ENCODE assay signal across 1 cellular context in the genomic region with DNA sequence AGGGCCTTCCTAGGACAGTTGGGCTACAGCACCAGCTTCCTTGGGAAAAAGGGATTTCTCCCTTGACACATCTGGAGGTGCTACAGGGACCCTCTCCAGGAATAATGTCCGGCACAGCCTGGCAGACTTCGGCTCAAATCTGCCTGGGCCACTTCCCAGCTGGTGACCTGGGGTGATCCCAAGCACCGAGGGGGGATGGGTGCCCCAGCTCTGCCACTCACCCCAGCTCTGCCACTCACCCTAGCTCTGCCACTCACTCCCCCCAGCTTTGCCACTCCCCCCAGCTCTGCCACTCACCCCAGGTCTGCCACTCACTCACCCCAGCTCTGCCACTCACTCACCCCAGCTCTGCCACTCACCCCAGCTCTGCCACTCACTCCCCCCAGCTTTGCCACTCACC.
TF ChIP-seq lines count a peak whose summit lies in the region.

No MANE protein-coding gene starts in this region.

TF ChIP-seq in SK-N-SH, 30 proteins besides CTCF, POLR2A, EP300 and RAD21 (continued from another document):
- no peak for TF ChIP-seq FOSL2 (IDR thresholded peaks at IDR 0.05; ENCODE audit: borderline replicate concordance, low read depth)
- no peak for TF ChIP-seq POLR2AphosphoS5 (IDR thresholded peaks at IDR 0.05; ENCODE audit: low read depth, low read length)
- no peak for TF ChIP-seq TEAD4 (IDR thresholded peaks at IDR 0.05; ENCODE audit: borderline replicate concordance, insufficient read depth)
- TF ChIP-seq JUND (IDR thresholded peaks at IDR 0.05) = no peak
- TF ChIP-seq, protein P1, sequence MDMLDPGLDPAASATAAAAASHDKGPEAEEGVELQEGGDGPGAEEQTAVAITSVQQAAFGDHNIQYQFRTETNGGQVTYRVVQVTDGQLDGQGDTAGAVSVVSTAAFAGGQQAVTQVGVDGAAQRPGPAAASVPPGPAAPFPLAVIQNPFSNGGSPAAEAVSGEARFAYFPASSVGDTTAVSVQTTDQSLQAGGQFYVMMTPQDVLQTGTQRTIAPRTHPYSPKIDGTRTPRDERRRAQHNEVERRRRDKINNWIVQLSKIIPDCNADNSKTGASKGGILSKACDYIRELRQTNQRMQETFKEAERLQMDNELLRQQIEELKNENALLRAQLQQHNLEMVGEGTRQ (IDR thresholded peaks at IDR 0.05; ENCODE audit: borderline replicate concordance, low read depth, low read length) = no peak
- TF ChIP-seq TCF12 (IDR thresholded peaks at IDR 0.05) = no peak
- TF ChIP-seq, protein P2, sequence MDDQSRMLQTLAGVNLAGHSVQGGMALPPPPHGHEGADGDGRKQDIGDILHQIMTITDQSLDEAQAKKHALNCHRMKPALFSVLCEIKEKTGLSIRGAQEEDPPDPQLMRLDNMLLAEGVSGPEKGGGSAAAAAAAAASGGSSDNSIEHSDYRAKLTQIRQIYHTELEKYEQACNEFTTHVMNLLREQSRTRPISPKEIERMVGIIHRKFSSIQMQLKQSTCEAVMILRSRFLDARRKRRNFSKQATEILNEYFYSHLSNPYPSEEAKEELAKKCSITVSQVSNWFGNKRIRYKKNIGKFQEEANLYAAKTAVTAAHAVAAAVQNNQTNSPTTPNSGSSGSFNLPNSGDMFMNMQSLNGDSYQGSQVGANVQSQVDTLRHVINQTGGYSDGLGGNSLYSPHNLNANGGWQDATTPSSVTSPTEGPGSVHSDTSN (IDR thresholded peaks at IDR 0.05) = no peak
- no peak for TF ChIP-seq MXI1 (IDR thresholded peaks at IDR 0.05; ENCODE audit: low read depth, low read length)
- no peak for TF ChIP-seq MEF2A (IDR thresholded peaks at IDR 0.05; ENCODE audit: borderline replicate concordance, low read depth)
TF ChIP-seq in SK-N-SH: peak in this region for 0.
